ENCODE assay signal across 17 cellular contexts in genomic region chr4:182519528-182519927, GRCh38.
DNase-seq lines count a peak whose midpoint lies in the region; ATAC-seq and TF ChIP-seq lines count a peak whose summit lies in the region.
"Had no signal": no experiment of that assay in that cellular context is flagged by ENCODE, and none has a peak within 500 bp of the region (broad histone marks: within the 10 kb centered on the region; RNA-seq: fewer than 3 reads in every experiment).

No MANE protein-coding gene starts in this region.

- H3K4me3 ChIP-seq in HUES48 (ENCODE audit: low read depth, low read length) (no peak overlapping the region), neural progenitor cell (no peak overlapping the region)
- H3K4me3 ChIP-seq: GM23248 had no signal

- peaks cover 75% of the 10 kb centered on the region for H3K79me2 ChIP-seq in neural progenitor cell (ENCODE audit: low read depth)

- no peak overlapping the region for H3K4me3 Mint-ChIP-seq in neural progenitor cell
- H3K4me3 Mint-ChIP-seq: CD4-positive, alpha-beta memory T cell; H9; HFFc6 had no signal

- no peak for ATAC-seq in GM19467 (IDR thresholded peaks at IDR 0.05; ENCODE audit: unreplicated experiment)
- ATAC-seq: HCT116 had no signal

- H3K36me3 ChIP-seq in HUES48 (ENCODE audit: control insufficient read depth, insufficient read depth, low read length) (no peaks in the 10 kb centered on the region), neural progenitor cell (no peaks in the 10 kb centered on the region)

- H4K20me1 ChIP-seq in neural progenitor cell (ENCODE audit: low read depth), result no peaks in the 10 kb centered on the region

- no peak overlapping the region for H3K9ac ChIP-seq in HUES48 (ENCODE audit: low read depth, low read length)
- no peak overlapping the region for H3K9ac ChIP-seq in neural progenitor cell
- H3K9ac ChIP-seq: GM23248 had no signal

- peak; percentile 14 for DNase-seq in NCI-H69 (lab: John Stamatoyannopoulos, UW)
- no peak for DNase-seq in neural progenitor cell (ENCODE audit: low spot score)
- DNase-seq in LoVo (ENCODE audit: low spot score), result no peak
- DNase-seq in SKM-1 treated with dmso at 0.1 percent for 144 hours (lab: John Stamatoyannopoulos, UW; ENCODE audit: unreplicated experiment), result no peak
- DNase-seq: C1 segment of cervical spinal cord; Calu3; CD4-positive, alpha-beta memory T cell; COR-L47; DMS53; DMS79 treated with DMSO at 0.1 percent for 48 hours; GF-D8; GM23248; H9; HFFc6 had no signal

- H3K27ac Mint-ChIP-seq in neural progenitor cell, result no peak overlapping the region
- H3K27ac Mint-ChIP-seq: CD4-positive, alpha-beta memory T cell; HFFc6 had no signal

- peaks cover 11% of the 10 kb centered on the region for H3K9me3 Mint-ChIP-seq in neural progenitor cell
- H3K9me3 Mint-ChIP-seq: CD4-positive, alpha-beta memory T cell; HFFc6 had no signal

- no peaks in the 10 kb centered on the region for H3K4me1 ChIP-seq in HUES48 (ENCODE audit: control insufficient read depth, insufficient read depth, low read length)
- peaks cover 5% of the 10 kb centered on the region for H3K4me1 ChIP-seq in neural progenitor cell

- no peak overlapping the region for H3K4me2 ChIP-seq in neural progenitor cell

- TF ChIP-seq CTCF in neural progenitor cell (IDR thresholded peaks at IDR 0.05), result no peak

- H3K27me3 ChIP-seq in HUES48 (ENCODE audit: control insufficient read depth, insufficient read depth, low read length) (no peaks in the 10 kb centered on the region), neural progenitor cell (no peaks in the 10 kb centered on the region)

- H3K27me3 Mint-ChIP-seq in neural progenitor cell (ENCODE audit: insufficient read depth, low read depth), result no peaks in the 10 kb centered on the region

- H3K27ac ChIP-seq in HUES48 (ENCODE audit: low read depth, low read length) (peak overlapping the region; percentile 17), neural progenitor cell (peak overlapping the region; percentile 28)
- H3K27ac ChIP-seq: GM23248 had no signal

- no peaks in the 10 kb centered on the region for H3K4me1 Mint-ChIP-seq in neural progenitor cell
- H3K4me1 Mint-ChIP-seq: CD4-positive, alpha-beta memory T cell had no signal

- H3K36me3 Mint-ChIP-seq in neural progenitor cell, result peaks cover 30% of the 10 kb centered on the region
- H3K36me3 Mint-ChIP-seq: CD4-positive, alpha-beta memory T cell had no signal

- no peaks in the 10 kb centered on the region for H3F3A ChIP-seq in neural progenitor cell (ENCODE audit: low read depth)

- peaks cover 5% of the 10 kb centered on the region; the same call in 1 of the 2 replicates for H3K9me3 ChIP-seq in HUES48 (ENCODE audit: control insufficient read depth, insufficient read depth, low read length)
- peaks cover 4% of the 10 kb centered on the region for H3K9me3 ChIP-seq in neural progenitor cell (ENCODE audit: low read depth)

- H2AFZ ChIP-seq in neural progenitor cell (replicated peaks), result no peak overlapping the region
- H2AFZ ChIP-seq: GM23248 had no signal
